ENCODE assay signal across 1 cellular context in the genomic region with DNA sequence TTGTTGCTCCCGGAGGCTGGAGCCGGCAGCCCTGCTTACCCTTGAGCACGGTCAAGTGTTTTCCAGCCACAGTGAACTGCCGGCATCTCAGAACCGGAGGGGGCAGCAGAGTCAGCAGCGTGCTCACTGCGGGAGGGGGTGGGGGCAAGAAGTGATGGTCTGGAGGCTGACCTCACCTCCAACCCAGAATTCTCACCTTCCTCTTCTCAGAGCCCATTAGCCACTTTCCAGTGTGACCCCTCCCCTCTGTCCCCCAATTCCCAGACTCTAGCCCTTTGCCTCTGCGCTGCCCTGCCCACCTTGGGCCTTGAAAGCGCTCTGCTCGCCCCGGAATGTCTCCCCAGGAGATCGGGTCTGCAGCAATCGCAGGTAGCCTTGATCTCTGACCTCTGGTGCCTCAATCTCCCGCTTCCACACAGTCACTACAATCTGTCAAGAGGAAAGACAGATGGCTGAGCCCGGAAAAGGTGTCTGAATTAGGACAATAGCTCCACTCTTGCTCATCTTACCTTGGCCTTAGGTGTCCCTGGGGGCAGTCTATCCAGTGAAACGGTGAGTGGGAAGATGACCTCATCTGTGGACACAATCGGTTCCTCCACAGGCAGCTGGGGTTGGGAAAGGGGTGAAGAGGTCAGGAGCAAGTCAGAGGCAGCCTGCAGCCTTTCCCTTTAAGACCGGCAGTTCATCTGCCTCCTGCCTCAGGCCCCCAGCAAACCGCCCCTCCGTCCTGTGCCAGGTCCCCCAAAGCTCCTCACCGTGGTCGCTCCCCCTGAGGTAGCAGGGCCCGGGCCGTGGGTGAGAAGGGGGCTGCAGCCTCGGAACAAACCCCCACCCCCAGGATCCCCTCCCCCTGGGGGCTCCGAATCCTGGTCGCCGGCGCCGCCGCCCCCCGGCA.
A peak's percentile ranks its signal among the peaks of the same experiment; 100 is the strongest.
TF ChIP-seq lines count a peak whose summit lies in the region.

No MANE protein-coding gene starts in this region.

TF ChIP-seq in K562, 482 proteins besides CTCF, POLR2A, EP300 and RAD21 (continued from another document):
- TF ChIP-seq, protein P1, sequence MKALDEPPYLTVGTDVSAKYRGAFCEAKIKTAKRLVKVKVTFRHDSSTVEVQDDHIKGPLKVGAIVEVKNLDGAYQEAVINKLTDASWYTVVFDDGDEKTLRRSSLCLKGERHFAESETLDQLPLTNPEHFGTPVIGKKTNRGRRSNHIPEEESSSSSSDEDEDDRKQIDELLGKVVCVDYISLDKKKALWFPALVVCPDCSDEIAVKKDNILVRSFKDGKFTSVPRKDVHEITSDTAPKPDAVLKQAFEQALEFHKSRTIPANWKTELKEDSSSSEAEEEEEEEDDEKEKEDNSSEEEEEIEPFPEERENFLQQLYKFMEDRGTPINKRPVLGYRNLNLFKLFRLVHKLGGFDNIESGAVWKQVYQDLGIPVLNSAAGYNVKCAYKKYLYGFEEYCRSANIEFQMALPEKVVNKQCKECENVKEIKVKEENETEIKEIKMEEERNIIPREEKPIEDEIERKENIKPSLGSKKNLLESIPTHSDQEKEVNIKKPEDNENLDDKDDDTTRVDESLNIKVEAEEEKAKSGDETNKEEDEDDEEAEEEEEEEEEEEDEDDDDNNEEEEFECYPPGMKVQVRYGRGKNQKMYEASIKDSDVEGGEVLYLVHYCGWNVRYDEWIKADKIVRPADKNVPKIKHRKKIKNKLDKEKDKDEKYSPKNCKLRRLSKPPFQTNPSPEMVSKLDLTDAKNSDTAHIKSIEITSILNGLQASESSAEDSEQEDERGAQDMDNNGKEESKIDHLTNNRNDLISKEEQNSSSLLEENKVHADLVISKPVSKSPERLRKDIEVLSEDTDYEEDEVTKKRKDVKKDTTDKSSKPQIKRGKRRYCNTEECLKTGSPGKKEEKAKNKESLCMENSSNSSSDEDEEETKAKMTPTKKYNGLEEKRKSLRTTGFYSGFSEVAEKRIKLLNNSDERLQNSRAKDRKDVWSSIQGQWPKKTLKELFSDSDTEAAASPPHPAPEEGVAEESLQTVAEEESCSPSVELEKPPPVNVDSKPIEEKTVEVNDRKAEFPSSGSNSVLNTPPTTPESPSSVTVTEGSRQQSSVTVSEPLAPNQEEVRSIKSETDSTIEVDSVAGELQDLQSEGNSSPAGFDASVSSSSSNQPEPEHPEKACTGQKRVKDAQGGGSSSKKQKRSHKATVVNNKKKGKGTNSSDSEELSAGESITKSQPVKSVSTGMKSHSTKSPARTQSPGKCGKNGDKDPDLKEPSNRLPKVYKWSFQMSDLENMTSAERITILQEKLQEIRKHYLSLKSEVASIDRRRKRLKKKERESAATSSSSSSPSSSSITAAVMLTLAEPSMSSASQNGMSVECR (CRISPR knock-in tag; IDR thresholded peaks at IDR 0.05) = peak; percentile 66; the same call in 1 of the 2 replicates
- TF ChIP-seq ZBTB11 (CRISPR knock-in tag; IDR thresholded peaks at IDR 0.05) = 0 out of 6 replicates have a peak, but pooled peaks of 1 of the 3 experiments have one; percentile 76
- no peak for TF ChIP-seq CHD4 (IDR thresholded peaks at IDR 0.05; ENCODE audit: insufficient read depth, insufficient replicate concordance, low read depth, low read length, poor library complexity, severe bottlenecking)
- peak; percentile 65; the same call in 1 of the 2 replicates for TF ChIP-seq ZNF740 (CRISPR knock-in tag; IDR thresholded peaks at IDR 0.05)
- no peak for TF ChIP-seq ZNF740 (tag; IDR thresholded peaks at IDR 0.05)
- no peak for TF ChIP-seq HMG20A (CRISPR knock-in tag; conservative IDR thresholded peaks at IDR 0.05)
- TF ChIP-seq SMAD4 (CRISPR knock-in tag; conservative IDR thresholded peaks at IDR 0.05) = peak; percentile 47
- TF ChIP-seq ATF7 (IDR thresholded peaks at IDR 0.05) = peak; percentile 96
- peak; percentile 72 for TF ChIP-seq MEIS2 (IDR thresholded peaks at IDR 0.05; ENCODE audit: partially characterized antibody)
- no peak for TF ChIP-seq HIVEP1 (CRISPR knock-in tag; IDR thresholded peaks at IDR 0.05)
- TF ChIP-seq PYGO2 (tag; IDR thresholded peaks at IDR 0.05) = no peak
- TF ChIP-seq ZNF830 (CRISPR knock-in tag; IDR thresholded peaks at IDR 0.05) = no peak
- no peak for TF ChIP-seq MITF (IDR thresholded peaks at IDR 0.05)
- TF ChIP-seq ZNF384 (IDR thresholded peaks at IDR 0.05; ENCODE audit: low read depth, low read length) = no peak
- peak; percentile 81 for TF ChIP-seq MYC (IDR thresholded peaks at IDR 0.05; ENCODE audit: low read depth, low read length)
- TF ChIP-seq MYC (CRISPR knock-in tag; IDR thresholded peaks at IDR 0.05; ENCODE audit: borderline replicate concordance, low read depth) = no peak
- no peak for TF ChIP-seq SP1 (CRISPR knock-in tag; IDR thresholded peaks at IDR 0.05)
